Comparison of ENCODE assay signal across 1 cellular context in genomic region chr7:112067609-112068540, GRCh38.
TF ChIP-seq lines count a peak whose summit lies in the region.

No MANE protein-coding gene starts in this region.

TF ChIP-seq in H1, 55 proteins besides CTCF, POLR2A, EP300 and RAD21 (continued from another document):
- peak; percentile 93 for TF ChIP-seq CHD7 (IDR thresholded peaks at IDR 0.05; ENCODE audit: insufficient replicate concordance, low read length)
- TF ChIP-seq RFX5 (IDR thresholded peaks at IDR 0.05; ENCODE audit: borderline replicate concordance, low read depth, low read length): no peak
